In the genomic region with DNA sequence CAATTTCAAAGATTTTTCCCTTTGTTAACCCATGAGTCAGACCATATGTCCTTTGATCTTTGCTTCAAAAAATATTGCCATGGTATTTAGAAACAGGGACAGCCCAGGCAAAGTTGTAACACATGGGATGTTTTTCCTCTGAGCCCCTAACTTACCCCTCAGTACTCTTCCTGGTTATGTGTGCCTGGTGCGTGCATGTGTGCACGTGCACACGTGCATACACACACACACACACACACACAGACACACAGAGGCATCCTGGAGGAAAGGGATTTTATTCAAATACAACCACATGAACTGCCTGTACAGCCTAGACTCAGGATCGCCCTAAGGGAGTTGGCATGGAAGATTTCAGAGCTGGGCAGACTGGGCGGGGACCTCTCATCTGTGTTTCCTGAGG, we compare ENCODE assay signal across 18 cellular contexts.
"Had no signal": no experiment of that assay in that cellular context is flagged by ENCODE, and none has a peak within 500 bp of the region (broad histone marks: within the 10 kb centered on the region; RNA-seq: fewer than 3 reads in every experiment).

No MANE protein-coding gene starts in this region.

- DNase-seq: activated CD4-positive, alpha-beta memory T cell treated with anti-CD3 and anti-CD28 coated beads for 36 hours; activated CD8-positive, alpha-beta memory T cell treated with anti-CD3 and anti-CD28 coated beads, Interleukin-2, amount 10 ng/mL, durations not matched to agents 7 days and 5 days; activated T-cell treated with anti-CD3 and anti-CD28 coated beads, Interleukin-2, amount 50 U/mL, for 1 hour; dorsolateral prefrontal cortex; kidney; left ventricle myocardium inferior; mucosa of descending colon; naive thymus-derived CD8-positive, alpha-beta T cell; pancreas; stimulated activated CD4-positive, alpha-beta T cell treated with anti-CD3 and anti-CD28 coated beads, Interleukin-12 subunit alpha, Interleukin-12 subunit beta, amount 100 ng/mL, for 4 hours; stimulated activated CD4-positive, alpha-beta T cell treated with anti-CD3 and anti-CD28 coated beads, Interleukin-2, amount 100 ng/mL, for 24 hours; substantia nigra; T1000 had no signal

- H3K36me3 Mint-ChIP-seq: activated CD4-positive, alpha-beta memory T cell treated with anti-CD3 and anti-CD28 coated beads for 36 hours; activated CD8-positive, alpha-beta memory T cell treated with anti-CD3 and anti-CD28 coated beads, Interleukin-2, amount 10 ng/mL, durations not matched to agents 7 days and 5 days; naive thymus-derived CD8-positive, alpha-beta T cell; stimulated activated effector memory CD8-positive, alpha-beta T cell treated with anti-CD3 and anti-CD28 coated beads, Interleukin-12 subunit alpha, Interleukin-12 subunit beta, amount 100 ng/mL, for 72 hours had no signal

- ATAC-seq: activated CD8-positive, alpha-beta memory T cell treated with anti-CD3 and anti-CD28 coated beads, Interleukin-2, amount 10 ng/mL, durations not matched to agents 7 days and 5 days; mucosa of descending colon; naive thymus-derived CD8-positive, alpha-beta T cell; pancreas; stimulated activated effector memory CD8-positive, alpha-beta T cell treated with anti-CD3 and anti-CD28 coated beads, Interleukin-12 subunit alpha, Interleukin-12 subunit beta, amount 100 ng/mL, for 72 hours had no signal

- FAIRE-seq: kidney, pancreas had no signal

- H3K9me3 ChIP-seq: left ventricle myocardium inferior, mucosa of descending colon, pancreas, tibial nerve, vagina had no signal

- H3K36me3 ChIP-seq: left ventricle myocardium inferior, pancreas, tibial nerve, vagina had no signal

- H3K9me3 Mint-ChIP-seq: activated CD4-positive, alpha-beta memory T cell treated with anti-CD3 and anti-CD28 coated beads for 36 hours; activated naive CD4-positive, alpha-beta T cell treated with anti-CD3 and anti-CD28 coated beads, Interleukin-2, amount 10 ng/mL, durations not matched to agents 7 days and 5 days; activated T-helper 2 cell treated with anti-CD3 and anti-CD28 coated beads, Interferon-gamma antibody, Interleukin-2, Interleukin-4, amounts not matched to agents 10 μg/mL and 5 μg/mL and 100 μg/mL, durations not matched to agents 14 hours and 24 hours and 36 hours; naive thymus-derived CD8-positive, alpha-beta T cell; stimulated activated effector memory CD8-positive, alpha-beta T cell treated with anti-CD3 and anti-CD28 coated beads, Interleukin-12 subunit alpha, Interleukin-12 subunit beta, amount 100 ng/mL, for 72 hours had no signal

- H3K27me3 Mint-ChIP-seq: naive thymus-derived CD8-positive, alpha-beta T cell had no signal

- H3K27me3 ChIP-seq: dorsolateral prefrontal cortex, pancreas, tibial nerve, vagina had no signal

- H3K4me3 ChIP-seq: dorsolateral prefrontal cortex, left ventricle myocardium inferior, mucosa of descending colon, pancreas, tibial nerve, vagina had no signal

- H3K4me3 Mint-ChIP-seq: activated CD4-positive, alpha-beta memory T cell treated with anti-CD3 and anti-CD28 coated beads for 36 hours; activated CD8-positive, alpha-beta memory T cell treated with anti-CD3 and anti-CD28 coated beads, Interleukin-2, amount 10 ng/mL, durations not matched to agents 7 days and 5 days; activated naive CD4-positive, alpha-beta T cell treated with anti-CD3 and anti-CD28 coated beads, Interleukin-2, amount 10 ng/mL, durations not matched to agents 7 days and 5 days; stimulated activated effector memory CD8-positive, alpha-beta T cell treated with anti-CD3 and anti-CD28 coated beads, Interleukin-12 subunit alpha, Interleukin-12 subunit beta, amount 100 ng/mL, for 72 hours had no signal

- H3K27ac Mint-ChIP-seq: activated CD4-positive, alpha-beta memory T cell treated with anti-CD3 and anti-CD28 coated beads for 36 hours; activated CD8-positive, alpha-beta memory T cell treated with anti-CD3 and anti-CD28 coated beads, Interleukin-2, amount 10 ng/mL, durations not matched to agents 7 days and 5 days; activated T-helper 2 cell treated with anti-CD3 and anti-CD28 coated beads, Interferon-gamma antibody, Interleukin-2, Interleukin-4, amounts not matched to agents 10 μg/mL and 5 μg/mL and 100 μg/mL, durations not matched to agents 14 hours and 24 hours and 36 hours; stimulated activated effector memory CD8-positive, alpha-beta T cell treated with anti-CD3 and anti-CD28 coated beads, Interleukin-12 subunit alpha, Interleukin-12 subunit beta, amount 100 ng/mL, for 72 hours had no signal

- H3K4me1 ChIP-seq: left ventricle myocardium inferior, pancreas, tibial nerve, vagina had no signal

- H3K27ac ChIP-seq: dorsolateral prefrontal cortex, left ventricle myocardium inferior, pancreas, tibial nerve, vagina had no signal
